In genomic region chr10:12376211-12376610, GRCh38 we compare ENCODE assay signal across 28 cellular contexts.
"Had no signal": no experiment of that assay in that cellular context is flagged by ENCODE, and none has a peak within 500 bp of the region (broad histone marks: within the 10 kb centered on the region; RNA-seq: fewer than 3 reads in every experiment).

No MANE protein-coding gene starts in this region.

- H3K36me3 ChIP-seq: colonic mucosa, gastrocnemius medialis, spleen, transverse colon, upper lobe of right lung, uterus had no signal

- H3K9me3 Mint-ChIP-seq: dendritic cell treated with granulocyte-macrophage colony-stimulating factor and Interleukin-4, amounts not matched to agents 40 ng/mL and 50 ng/mL, for 4 days; endodermal cell; memory B cell; mesothelial cell of epicardium; natural killer cell treated with Interleukin-12 subunit alpha and Interleukin-12 subunit beta and Interleukin-15 and Interleukin-18, amount 100 ng/mL, for 72 hours; neural crest cell; stimulated activated memory B cell treated with anti-CD40 and anti-IgM and Interleukin-4, amounts not matched to agents 10 μg/mL and 1 μg/mL and 100 μg/mL, for 72 hours had no signal

- H3K79me2 ChIP-seq: parathyroid adenoma had no signal

- H3K4me1 Mint-ChIP-seq: endodermal cell, mesothelial cell of epicardium had no signal

- H3K9ac ChIP-seq: parathyroid adenoma had no signal

- H3K27me3 ChIP-seq: colonic mucosa, gastrocnemius medialis, spleen, testis, transverse colon, upper lobe of right lung, uterus had no signal

- H3K27me3 Mint-ChIP-seq: memory B cell; naive B cell; natural killer cell treated with Interleukin-12 subunit alpha and Interleukin-12 subunit beta and Interleukin-15 and Interleukin-18, amount 100 ng/mL, for 72 hours; progenitor cell of endocrine pancreas; stimulated activated memory B cell treated with anti-CD40 and anti-IgM and Interleukin-4, amounts not matched to agents 10 μg/mL and 1 μg/mL and 100 μg/mL, for 72 hours had no signal

- H3K9me3 ChIP-seq: colonic mucosa, gastrocnemius medialis, mucosa of descending colon, spleen, testis, transverse colon, upper lobe of right lung, uterus had no signal

- FAIRE-seq: keratinocyte had no signal

- H3K27ac Mint-ChIP-seq: dendritic cell treated with granulocyte-macrophage colony-stimulating factor and Interleukin-4, amounts not matched to agents 40 ng/mL and 50 ng/mL, for 4 days; endodermal cell; memory B cell; mesothelial cell of epicardium; natural killer cell treated with Interleukin-12 subunit alpha and Interleukin-12 subunit beta and Interleukin-15 and Interleukin-18, amount 100 ng/mL, for 72 hours; progenitor cell of endocrine pancreas; stimulated activated memory B cell treated with anti-CD40 and anti-IgM and Interleukin-4, amounts not matched to agents 10 μg/mL and 1 μg/mL and 100 μg/mL, for 72 hours had no signal

- H2AFZ ChIP-seq: parathyroid adenoma had no signal

- H3K4me1 ChIP-seq: gastrocnemius medialis, parathyroid adenoma, upper lobe of right lung had no signal

- DNase-seq: colonic mucosa; effector CD8-positive, alpha-beta T cell; endodermal cell; foreskin fibroblast; gastrocnemius medialis; mucosa of descending colon; naive B cell; spleen; stimulated activated CD4-positive, alpha-beta T cell treated with anti-CD3 and anti-CD28 coated beads, Interleukin-4, amount 100 ng/mL, for 4 hours; stimulated activated naive CD8-positive, alpha-beta T cell treated with anti-CD3 and anti-CD28 coated beads, Interleukin-15, Interleukin-2, amounts not matched to agents 100 U/mL and 50 U/mL, for 24 hours; testis; transverse colon; upper lobe of right lung; uterus had no signal

- H3K4me3 ChIP-seq: colonic mucosa, gastrocnemius medialis, lung, mucosa of descending colon, skin epidermis, spleen, testis, transverse colon, upper lobe of right lung, uterus had no signal

- H3K36me3 Mint-ChIP-seq: mesothelial cell of epicardium; natural killer cell treated with Interleukin-12 subunit alpha and Interleukin-12 subunit beta and Interleukin-15 and Interleukin-18, amount 100 ng/mL, for 72 hours; stimulated activated memory B cell treated with anti-CD40 and anti-IgM and Interleukin-4, amounts not matched to agents 10 μg/mL and 1 μg/mL and 100 μg/mL, for 72 hours had no signal

- ATAC-seq: esophagus mucosa; gastrocnemius medialis; left lobe of liver; mucosa of descending colon; natural killer cell treated with Interleukin-12 subunit alpha and Interleukin-12 subunit beta and Interleukin-15 and Interleukin-18, amount 100 ng/mL, for 72 hours; stimulated activated memory B cell treated with anti-CD40 and anti-IgM and Interleukin-4, amounts not matched to agents 10 μg/mL and 1 μg/mL and 100 μg/mL, for 72 hours; stimulated activated naive CD8-positive, alpha-beta T cell treated with anti-CD3 and anti-CD28 coated beads, Interleukin-15, Interleukin-2, amounts not matched to agents 100 U/mL and 50 U/mL, for 24 hours; upper lobe of right lung had no signal

- H3K27ac ChIP-seq: colonic mucosa, epithelial cell of prostate, gastrocnemius medialis, parathyroid adenoma, skin epidermis, spleen, upper lobe of right lung had no signal

- H3K4me3 Mint-ChIP-seq: dendritic cell treated with granulocyte-macrophage colony-stimulating factor and Interleukin-4, amounts not matched to agents 40 ng/mL and 50 ng/mL, for 4 days; endodermal cell; memory B cell; mesothelial cell of epicardium; natural killer cell treated with Interleukin-12 subunit alpha and Interleukin-12 subunit beta and Interleukin-15 and Interleukin-18, amount 100 ng/mL, for 72 hours; neural crest cell; stimulated activated memory B cell treated with anti-CD40 and anti-IgM and Interleukin-4, amounts not matched to agents 10 μg/mL and 1 μg/mL and 100 μg/mL, for 72 hours had no signal
